30 cellular contexts compared by ENCODE assay signal in the genomic region with DNA sequence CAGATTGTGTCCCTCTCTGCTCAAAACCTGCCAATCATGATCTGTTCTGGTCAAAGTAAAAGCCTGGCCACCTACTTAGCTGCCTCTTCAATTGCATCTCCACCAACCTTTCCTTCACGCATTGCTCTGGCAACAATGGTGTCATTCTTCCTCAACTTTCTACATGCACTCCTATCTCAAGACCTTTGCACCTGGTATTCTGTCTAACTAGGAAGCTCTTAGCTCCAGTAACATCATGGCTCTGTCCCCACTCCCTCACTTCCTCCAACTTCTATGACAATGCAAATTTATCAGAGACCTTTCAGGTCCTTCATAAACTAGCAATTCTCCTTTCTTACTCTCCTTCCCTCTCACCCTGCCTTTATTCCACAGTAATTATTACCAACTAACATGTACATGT.
"Had no signal": no experiment of that assay in that cellular context is flagged by ENCODE, and none has a peak within 500 bp of the region (broad histone marks: within the 10 kb centered on the region; RNA-seq: fewer than 3 reads in every experiment).

No MANE protein-coding gene starts in this region.

- H3K27ac Mint-ChIP-seq: naive thymus-derived CD4-positive, alpha-beta T cell; natural killer cell treated with Interleukin-12 subunit alpha and Interleukin-12 subunit beta and Interleukin-15 and Interleukin-18, amount 100 ng/mL, for 72 hours; nephron progenitor cell; progenitor cell of endocrine pancreas; stimulated activated effector memory CD8-positive, alpha-beta T cell treated with anti-CD3 and anti-CD28 coated beads, Interleukin-12 subunit alpha, Interleukin-12 subunit beta, amount 100 ng/mL, for 72 hours; stimulated activated naive B cell treated with anti-CD40 and anti-IgM and Interleukin-4, amounts not matched to agents 10 μg/mL and 1 μg/mL and 100 μg/mL, for 72 hours; stimulated activated naive CD8-positive, alpha-beta T cell treated with anti-CD3 and anti-CD28 coated beads, Interleukin-15, Interleukin-2, amounts not matched to agents 100 ng/mL and 50 ng/mL, for 24 hours had no signal

- ATAC-seq: naive thymus-derived CD4-positive, alpha-beta T cell; natural killer cell treated with Interleukin-12 subunit alpha and Interleukin-12 subunit beta and Interleukin-15 and Interleukin-18, amount 100 ng/mL, for 72 hours; psoas muscle; right cardiac atrium; sciatic nerve; stimulated activated effector memory CD8-positive, alpha-beta T cell treated with anti-CD3 and anti-CD28 coated beads, Interleukin-12 subunit alpha, Interleukin-12 subunit beta, amount 100 ng/mL, for 72 hours; stimulated activated naive B cell treated with anti-CD40 and anti-IgM and Interleukin-4, amounts not matched to agents 10 μg/mL and 1 μg/mL and 100 μg/mL, for 72 hours had no signal

- H3K79me2 ChIP-seq: parathyroid adenoma had no signal

- H3K4me3 Mint-ChIP-seq: naive thymus-derived CD4-positive, alpha-beta T cell; natural killer cell treated with Interleukin-12 subunit alpha and Interleukin-12 subunit beta and Interleukin-15 and Interleukin-18, amount 100 ng/mL, for 72 hours; nephron progenitor cell; neural crest cell; stimulated activated effector memory CD8-positive, alpha-beta T cell treated with anti-CD3 and anti-CD28 coated beads, Interleukin-12 subunit alpha, Interleukin-12 subunit beta, amount 100 ng/mL, for 72 hours; stimulated activated naive B cell treated with anti-CD40 and anti-IgM and Interleukin-4, amounts not matched to agents 10 μg/mL and 1 μg/mL and 100 μg/mL, for 72 hours; stimulated activated naive CD8-positive, alpha-beta T cell treated with anti-CD3 and anti-CD28 coated beads, Interleukin-15, Interleukin-2, amounts not matched to agents 100 ng/mL and 50 ng/mL, for 24 hours had no signal

- H3K27me3 ChIP-seq: neutrophil, ovary, stomach, thyroid gland, tibial nerve, upper lobe of left lung, vagina had no signal

- H3K27ac ChIP-seq: neutrophil, ovary, parathyroid adenoma, psoas muscle, skin epidermis, stomach, thoracic aorta, thyroid gland, tibial nerve, upper lobe of left lung, vagina had no signal

- FAIRE-seq: urothelium cell line had no signal

- H3K9ac ChIP-seq: parathyroid adenoma had no signal

- H2AFZ ChIP-seq: parathyroid adenoma had no signal

- H3K4me1 Mint-ChIP-seq: naive thymus-derived CD4-positive, alpha-beta T cell; nephron progenitor cell; neural crest cell; stimulated activated effector memory CD8-positive, alpha-beta T cell treated with anti-CD3 and anti-CD28 coated beads, Interleukin-12 subunit alpha, Interleukin-12 subunit beta, amount 100 ng/mL, for 72 hours; stimulated activated naive B cell treated with anti-CD40 and anti-IgM and Interleukin-4, amounts not matched to agents 10 μg/mL and 1 μg/mL and 100 μg/mL, for 72 hours had no signal

- DNase-seq: naive thymus-derived CD4-positive, alpha-beta T cell; nephron progenitor cell; occipital lobe; ovary; posterior cingulate gyrus; psoas muscle; right cardiac atrium; stimulated activated CD4-positive, alpha-beta T cell treated with anti-CD3 and anti-CD28 coated beads, Interleukin-15, amount 100 ng/mL, for 24 hours; stimulated activated CD4-positive, alpha-beta T cell treated with anti-CD3 and anti-CD28 coated beads, Interleukin-2, amount 100 ng/mL, for 24 hours; stimulated activated CD4-positive, alpha-beta T cell treated with anti-CD3 and anti-CD28 coated beads, Interleukin-2, amount 100 ng/mL, for 48 hours; stimulated activated CD4-positive, alpha-beta T cell treated with anti-CD3 and anti-CD28 coated beads, Interleukin-4, amount 100 ng/mL, for 24 hours; stimulated activated naive B cell treated with anti-CD40 and anti-IgM and Interleukin-4, amounts not matched to agents 10 μg/mL and 1 μg/mL and 100 μg/mL, for 72 hours; stimulated activated naive CD4-positive, alpha-beta T cell treated with Interleukin-2 at 50 U/mL for 16 hours; stomach; thyroid gland; trophoblast cell; upper lobe of left lung had no signal

- H3K4me3 ChIP-seq: ovary, psoas muscle, skin epidermis, stomach, thoracic aorta, thyroid gland, tibial nerve, upper lobe of left lung, vagina had no signal

- H3K36me3 Mint-ChIP-seq: naive thymus-derived CD4-positive, alpha-beta T cell; natural killer cell treated with Interleukin-12 subunit alpha and Interleukin-12 subunit beta and Interleukin-15 and Interleukin-18, amount 100 ng/mL, for 72 hours; stimulated activated effector memory CD8-positive, alpha-beta T cell treated with anti-CD3 and anti-CD28 coated beads, Interleukin-12 subunit alpha, Interleukin-12 subunit beta, amount 100 ng/mL, for 72 hours; stimulated activated naive B cell treated with anti-CD40 and anti-IgM and Interleukin-4, amounts not matched to agents 10 μg/mL and 1 μg/mL and 100 μg/mL, for 72 hours had no signal

- H3K9me3 ChIP-seq: neutrophil, ovary, psoas muscle, thoracic aorta, thyroid gland, tibial nerve, upper lobe of left lung, vagina had no signal

- H3K27me3 Mint-ChIP-seq: naive thymus-derived CD4-positive, alpha-beta T cell; natural killer cell treated with Interleukin-12 subunit alpha and Interleukin-12 subunit beta and Interleukin-15 and Interleukin-18, amount 100 ng/mL, for 72 hours; progenitor cell of endocrine pancreas; stimulated activated naive B cell treated with anti-CD40 and anti-IgM and Interleukin-4, amounts not matched to agents 10 μg/mL and 1 μg/mL and 100 μg/mL, for 72 hours; stimulated activated naive CD8-positive, alpha-beta T cell treated with anti-CD3 and anti-CD28 coated beads, Interleukin-15, Interleukin-2, amounts not matched to agents 100 ng/mL and 50 ng/mL, for 24 hours had no signal

- H3K36me3 ChIP-seq: neutrophil, ovary, stomach, thoracic aorta, thyroid gland, tibial nerve, upper lobe of left lung, vagina had no signal

- H3K4me1 ChIP-seq: parathyroid adenoma, psoas muscle, stomach, thyroid gland, tibial nerve, upper lobe of left lung, vagina had no signal
